In genomic region chr1:231693361-231694080, GRCh38 we compare ENCODE assay signal across 27 cellular contexts.
DNase-seq lines count a peak whose midpoint lies in the region; ATAC-seq and TF ChIP-seq lines count a peak whose summit lies in the region.
"Had no signal": no experiment of that assay in that cellular context is flagged by ENCODE, and none has a peak within 500 bp of the region (broad histone marks: within the 10 kb centered on the region; RNA-seq: fewer than 3 reads in every experiment).

No MANE protein-coding gene starts in this region.

- TF ChIP-seq CTCF in dorsolateral prefrontal cortex (IDR thresholded peaks at IDR 0.05 in 54 of 56, conservative IDR thresholded peaks at IDR 0.05 in 2 of 56; ENCODE audit: low read depth in 1 of 56, partially characterized antibody in 56 of 56) (no peak), chondrocyte (IDR thresholded peaks at IDR 0.05) (no peak), RWPE1 (conservative IDR thresholded peaks at IDR 0.05; ENCODE audit: low read depth) (no peak)

- ATAC-seq in sciatic nerve (peak; percentile 8), HG02623 (IDR thresholded peaks at IDR 0.05; ENCODE audit: unreplicated experiment) (no peak)
- ATAC-seq: activated CD4-positive, alpha-beta T cell treated with anti-CD3 and anti-CD28 coated beads for 36 hours; CD8-positive, alpha-beta T cell; foreskin keratinocyte; HCT116; stimulated activated memory B cell treated with anti-CD40 and anti-IgM and Interleukin-4, amounts not matched to agents 10 μg/mL and 1 μg/mL and 100 μg/mL, for 72 hours had no signal

- H3K4me3 Mint-ChIP-seq in chondrocyte (ENCODE audit: unreplicated experiment) = no peak overlapping the region
- H3K4me3 Mint-ChIP-seq: activated CD4-positive, alpha-beta T cell treated with anti-CD3 and anti-CD28 coated beads for 36 hours; CD8-positive, alpha-beta T cell; central memory CD8-positive, alpha-beta T cell; stimulated activated memory B cell treated with anti-CD40 and anti-IgM and Interleukin-4, amounts not matched to agents 10 μg/mL and 1 μg/mL and 100 μg/mL, for 72 hours had no signal

- intact Hi-C loops in dorsolateral prefrontal cortex (cut with DNase I) (loop anchor here (5.0 to 10.0 kb wide), 2 partner anchors 66 to 329 kb away; partner anchors contain the start of gene DISC1 (in 1 of the 2)), sciatic nerve (cut with DNase I) (no loop called here)

- POLR2A ChIA-PET in RWPE1 (lab: Yijun Ruan, JAX; ENCODE audit: low non-redundant PET) = no interaction called here

- peak overlapping the region in 19 of 59 donors; percentile 1 to 48 (median 19) for H3K4me3 ChIP-seq in dorsolateral prefrontal cortex
- H3K4me3 ChIP-seq: ascending aorta, lower lobe of right lung, skin epidermis had no signal

- H3K27ac Mint-ChIP-seq in chondrocyte (ENCODE audit: unreplicated experiment) = no peak overlapping the region
- H3K27ac Mint-ChIP-seq: activated CD4-positive, alpha-beta T cell treated with anti-CD3 and anti-CD28 coated beads for 36 hours; CD8-positive, alpha-beta T cell; progenitor cell of endocrine pancreas; stimulated activated memory B cell treated with anti-CD40 and anti-IgM and Interleukin-4, amounts not matched to agents 10 μg/mL and 1 μg/mL and 100 μg/mL, for 72 hours had no signal

- no peaks in the 10 kb centered on the region for H3K27me3 ChIP-seq in dorsolateral prefrontal cortex
- H3K27me3 ChIP-seq: ascending aorta, foreskin keratinocyte had no signal

- no peaks in the 10 kb centered on the region for H3K27me3 Mint-ChIP-seq in chondrocyte (ENCODE audit: low read depth)
- H3K27me3 Mint-ChIP-seq: activated CD4-positive, alpha-beta T cell treated with anti-CD3 and anti-CD28 coated beads for 36 hours; central memory CD8-positive, alpha-beta T cell; progenitor cell of endocrine pancreas had no signal

- DNase-seq in DMS79 (lab: John Stamatoyannopoulos, UW) (peak; percentile 13), NCI-H2107 (lab: John Stamatoyannopoulos, UW) (peak; percentile 17), dorsolateral prefrontal cortex (peak in 2 of 10 donors; percentile 21 to 40), sciatic nerve (ENCODE audit: low spot score) (no peak), chondrocyte (ENCODE audit: low spot score) (no peak), RWPE1 (ENCODE audit: low spot score) (no peak)
- DNase-seq: activated CD4-positive, alpha-beta T cell treated with anti-CD3 and anti-CD28 coated beads for 36 hours; activated naive CD4-positive, alpha-beta T cell treated with anti-CD3 and anti-CD28 coated beads, Interleukin-2, amount 50 U/mL, for 16 hours; CD8-positive, alpha-beta T cell; DND-41; effector CD8-positive, alpha-beta T cell; erythroblast; foreskin keratinocyte; KBM-7; lower lobe of right lung; MM.1S; NCI-H2029; NCI-H82; OCI-M1; stimulated activated CD4-positive, alpha-beta T cell treated with anti-CD3 and anti-CD28 coated beads, Interleukin-1b, Interleukin-23, amount 100 ng/mL, for 48 hours had no signal

- peaks cover 32% of the 10 kb centered on the region for H3K4me1 Mint-ChIP-seq in chondrocyte (ENCODE audit: low read depth)
- H3K4me1 Mint-ChIP-seq: central memory CD8-positive, alpha-beta T cell had no signal

- H3K27ac ChIP-seq in dorsolateral prefrontal cortex (peak overlapping the region in 46 of 59 donors; percentile 0 to 88 (median 64)), RWPE1 (no peak overlapping the region)
- H3K27ac ChIP-seq: ascending aorta, foreskin keratinocyte, lower lobe of right lung, skin epidermis had no signal

- no peaks in the 10 kb centered on the region for H3K9me3 Mint-ChIP-seq in chondrocyte (ENCODE audit: low read depth)
- H3K9me3 Mint-ChIP-seq: CD8-positive, alpha-beta T cell; central memory CD8-positive, alpha-beta T cell; stimulated activated memory B cell treated with anti-CD40 and anti-IgM and Interleukin-4, amounts not matched to agents 10 μg/mL and 1 μg/mL and 100 μg/mL, for 72 hours had no signal

- CTCF ChIA-PET in RWPE1 (lab: Yijun Ruan, JAX) = interaction anchor here (0.6 kb wide), 2 partner anchors 63 to 533 kb away, joined by 3 to 5 read pairs; no protein-coding TSS in a partner anchor

- peaks cover 10% of the 10 kb centered on the region for H3K36me3 Mint-ChIP-seq in chondrocyte (ENCODE audit: low read depth)

Comparison
In these comparisons a context has a peak if more than half of its experiments do, and no peak if none do; other contexts are left out.
1. DNase-seq: peak in DMS79 (single experiment) and NCI-H2107 (single experiment); none in sciatic nerve (single experiment), chondrocyte (single experiment) and RWPE1 (single experiment).